In the genomic region with DNA sequence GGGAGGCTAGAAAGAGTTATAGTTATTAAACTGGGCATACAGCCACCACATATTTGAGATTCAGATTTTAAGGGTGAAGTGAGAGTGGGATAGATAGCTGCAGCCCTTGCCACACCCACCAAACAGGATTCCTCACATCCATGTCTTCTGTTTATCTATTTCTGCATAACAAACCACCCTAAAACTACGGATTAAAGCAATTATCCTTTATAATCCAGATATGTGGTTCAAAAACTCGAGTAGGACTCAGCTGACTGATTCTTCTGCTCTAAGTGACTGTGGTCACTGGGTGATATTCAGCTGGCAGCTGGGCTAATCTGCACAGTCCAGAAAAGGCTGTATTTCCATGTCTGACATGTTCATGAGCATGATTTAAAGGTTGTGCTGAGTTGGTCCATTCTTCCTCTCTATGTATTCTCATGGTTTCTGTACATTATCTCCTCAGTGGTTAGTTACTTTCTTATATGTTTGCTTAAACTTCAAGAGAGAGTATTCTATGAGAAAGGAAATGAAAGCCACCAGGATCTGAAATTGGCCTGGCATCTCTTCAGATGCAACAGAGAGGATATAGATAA, we compare ENCODE assay signal across 28 cellular contexts.
"Had no signal": no experiment of that assay in that cellular context is flagged by ENCODE, and none has a peak within 500 bp of the region (broad histone marks: within the 10 kb centered on the region; RNA-seq: fewer than 3 reads in every experiment).

No MANE protein-coding gene starts in this region.

- H3K27me3 ChIP-seq: colonic mucosa, dorsolateral prefrontal cortex, esophagus squamous epithelium, heart left ventricle, right lobe of liver, stomach, suprapubic skin, tibial nerve had no signal

- H3K4me3 Mint-ChIP-seq: activated CD4-positive, alpha-beta T cell treated with anti-CD3 and anti-CD28 coated beads for 36 hours; activated T-cell treated with anti-CD3 and anti-CD28 coated beads, Interleukin-2, amount 50 U/mL, for 24 hours; activated T-helper 17 cell treated with anti-CD3 and anti-CD28 coated beads, Interleukin-2, amount 50 U/mL, for 72 hours; central memory CD8-positive, alpha-beta T cell; stimulated activated memory B cell treated with anti-CD40 and anti-IgM and Interleukin-4, amounts not matched to agents 10 μg/mL and 1 μg/mL and 100 μg/mL, for 72 hours; T-cell; T-helper 2 cell treated with Interferon-gamma antibody and Interleukin-4, amounts not matched to agents 5 μg/mL and 100 μg/mL, for 36 hours; WTC11 had no signal

- H3K4me3 ChIP-seq: colonic mucosa, dorsolateral prefrontal cortex, esophagus squamous epithelium, heart left ventricle, lung, right lobe of liver, stomach, suprapubic skin, tibial nerve had no signal

- ATAC-seq: activated CD4-positive, alpha-beta T cell treated with anti-CD3 and anti-CD28 coated beads for 36 hours; activated naive CD4-positive, alpha-beta T cell treated with anti-CD3 and anti-CD28 coated beads, Interleukin-2, amount 50 U/mL, for 72 hours; activated T-helper 17 cell treated with anti-CD3 and anti-CD28 coated beads, Interleukin-2, amount 50 U/mL, for 72 hours; heart left ventricle; left lobe of liver; right lobe of liver; stimulated activated memory B cell treated with anti-CD40 and anti-IgM and Interleukin-4, amounts not matched to agents 10 μg/mL and 1 μg/mL and 100 μg/mL, for 72 hours; T-cell; WTC11 had no signal

- H3K36me3 ChIP-seq: colonic mucosa, esophagus squamous epithelium, heart left ventricle, right lobe of liver, stomach, suprapubic skin, tibial nerve had no signal

- H3K9me3 ChIP-seq: colonic mucosa, esophagus squamous epithelium, right lobe of liver, stomach, suprapubic skin, tibial nerve had no signal

- H3K36me3 Mint-ChIP-seq: activated naive CD4-positive, alpha-beta T cell treated with anti-CD3 and anti-CD28 coated beads, Interleukin-2, amount 50 U/mL, for 72 hours; stimulated activated memory B cell treated with anti-CD40 and anti-IgM and Interleukin-4, amounts not matched to agents 10 μg/mL and 1 μg/mL and 100 μg/mL, for 72 hours; T-cell had no signal

- H3K27ac ChIP-seq: colonic mucosa, dorsolateral prefrontal cortex, esophagus squamous epithelium, heart left ventricle, right lobe of liver, stomach, suprapubic skin, tibial nerve had no signal

- DNase-seq: activated CD4-positive, alpha-beta T cell treated with anti-CD3 and anti-CD28 coated beads for 36 hours; activated CD4-positive, alpha-beta T cell treated with anti-CD3 and anti-CD28 coated beads, Interleukin-2, amount 50 U/mL, for 4 hours; activated CD8-positive, alpha-beta memory T cell treated with anti-CD3 and anti-CD28 coated beads for 24 hours; activated CD8-positive, alpha-beta memory T cell treated with anti-CD3 and anti-CD28 coated beads, Interleukin-2, amount 50 U/mL, for 4 hours; activated T-cell treated with anti-CD3 and anti-CD28 coated beads, Interleukin-2, amount 50 U/mL, for 24 hours; colonic mucosa; dorsolateral prefrontal cortex; esophagus squamous epithelium; heart left ventricle; kidney; midbrain; nucleus accumbens; posterior cingulate gyrus; right lobe of liver; small intestine; stimulated activated CD4-positive, alpha-beta T cell treated with anti-CD3 and anti-CD28 coated beads, Interleukin-15, amount 100 ng/mL, for 24 hours; stomach; T-cell had no signal

- H3K4me1 ChIP-seq: colonic mucosa, esophagus squamous epithelium, heart left ventricle, right lobe of liver, stomach, suprapubic skin, tibial nerve had no signal

- H3K27ac Mint-ChIP-seq: activated CD4-positive, alpha-beta T cell treated with anti-CD3 and anti-CD28 coated beads for 36 hours; activated naive CD4-positive, alpha-beta T cell treated with anti-CD3 and anti-CD28 coated beads, Interleukin-2, amount 50 U/mL, for 72 hours; activated T-cell treated with anti-CD3 and anti-CD28 coated beads, Interleukin-2, amount 50 U/mL, for 24 hours; activated T-helper 17 cell treated with anti-CD3 and anti-CD28 coated beads, Interleukin-2, amount 50 U/mL, for 72 hours; stimulated activated memory B cell treated with anti-CD40 and anti-IgM and Interleukin-4, amounts not matched to agents 10 μg/mL and 1 μg/mL and 100 μg/mL, for 72 hours; T-cell; T-helper 2 cell treated with Interferon-gamma antibody and Interleukin-4, amounts not matched to agents 5 μg/mL and 100 μg/mL, for 36 hours; WTC11 had no signal

- H3K4me1 Mint-ChIP-seq: activated CD4-positive, alpha-beta T cell treated with anti-CD3 and anti-CD28 coated beads for 36 hours; activated T-helper 17 cell treated with anti-CD3 and anti-CD28 coated beads, Interleukin-2, amount 50 U/mL, for 72 hours; central memory CD8-positive, alpha-beta T cell; stimulated activated memory B cell treated with anti-CD40 and anti-IgM and Interleukin-4, amounts not matched to agents 10 μg/mL and 1 μg/mL and 100 μg/mL, for 72 hours; T-cell; WTC11 had no signal

- H3K27me3 Mint-ChIP-seq: activated CD4-positive, alpha-beta T cell treated with anti-CD3 and anti-CD28 coated beads for 36 hours; activated T-cell treated with anti-CD3 and anti-CD28 coated beads, Interleukin-2, amount 50 U/mL, for 24 hours; activated T-helper 17 cell treated with anti-CD3 and anti-CD28 coated beads, Interleukin-2, amount 50 U/mL, for 72 hours; central memory CD8-positive, alpha-beta T cell; stimulated activated memory B cell treated with anti-CD40 and anti-IgM and Interleukin-4, amounts not matched to agents 10 μg/mL and 1 μg/mL and 100 μg/mL, for 72 hours; T-cell had no signal
